16 cellular contexts compared by ENCODE assay signal in the genomic region with DNA sequence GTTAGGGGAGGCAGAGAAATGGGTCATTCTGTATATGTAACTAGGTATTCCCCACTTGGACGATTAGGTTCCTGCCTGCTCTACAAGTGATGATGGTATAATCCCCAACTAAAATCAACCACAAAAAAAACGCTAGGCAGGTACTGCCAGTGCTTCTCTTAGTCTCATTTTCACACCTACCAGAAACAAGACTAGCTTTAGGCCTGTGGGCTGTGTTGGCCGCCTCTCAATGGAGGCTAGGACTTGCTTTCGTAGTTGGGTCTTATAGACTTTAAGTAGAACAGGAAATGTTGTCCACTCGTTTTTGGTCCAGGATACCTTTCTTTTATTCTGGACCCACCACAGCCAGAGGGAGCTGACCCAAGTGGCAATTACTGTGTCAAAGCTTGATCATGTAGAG.
"Had no signal": no experiment of that assay in that cellular context is flagged by ENCODE, and none has a peak within 500 bp of the region (broad histone marks: within the 10 kb centered on the region; RNA-seq: fewer than 3 reads in every experiment).

No MANE protein-coding gene starts in this region.

- H3K4me1 Mint-ChIP-seq: neural progenitor cell had no signal

- ATAC-seq: gastroesophageal sphincter; left colon; pancreas; stimulated activated memory B cell treated with anti-CD40 and anti-IgM and Interleukin-4, amounts not matched to agents 10 μg/mL and 1 μg/mL and 100 μg/mL, for 72 hours; T-helper 17 cell had no signal

- H3K27me3 ChIP-seq: dorsolateral prefrontal cortex, gastroesophageal sphincter, neural progenitor cell, pancreas, sigmoid colon, tibial artery had no signal

- H3K4me1 ChIP-seq: neural progenitor cell, pancreas had no signal

- H3K36me3 Mint-ChIP-seq: neural progenitor cell; stimulated activated memory B cell treated with anti-CD40 and anti-IgM and Interleukin-4, amounts not matched to agents 10 μg/mL and 1 μg/mL and 100 μg/mL, for 72 hours had no signal

- H3K4me2 ChIP-seq: neural progenitor cell had no signal

- FAIRE-seq: pancreas had no signal

- H3K27ac ChIP-seq: dorsolateral prefrontal cortex, gastroesophageal sphincter, neural progenitor cell, pancreas, sigmoid colon, tibial artery had no signal

- H2AFZ ChIP-seq: neural progenitor cell had no signal

- H3K9me3 Mint-ChIP-seq: activated naive CD4-positive, alpha-beta T cell treated with anti-CD3 and anti-CD28 coated beads for 36 hours; activated T-helper 2 cell treated with anti-CD3 and anti-CD28 coated beads, Interferon-gamma antibody, Interleukin-2, Interleukin-4, amounts not matched to agents 10 μg/mL and 5 μg/mL and 100 μg/mL, durations not matched to agents 14 hours and 24 hours and 36 hours; endodermal cell; neural progenitor cell; stimulated activated memory B cell treated with anti-CD40 and anti-IgM and Interleukin-4, amounts not matched to agents 10 μg/mL and 1 μg/mL and 100 μg/mL, for 72 hours had no signal

- H3K36me3 ChIP-seq: gastroesophageal sphincter, neural progenitor cell, pancreas, sigmoid colon, tibial artery had no signal

- H3K4me3 Mint-ChIP-seq: activated naive CD4-positive, alpha-beta T cell treated with anti-CD3 and anti-CD28 coated beads for 36 hours; endodermal cell; neural progenitor cell; stimulated activated memory B cell treated with anti-CD40 and anti-IgM and Interleukin-4, amounts not matched to agents 10 μg/mL and 1 μg/mL and 100 μg/mL, for 72 hours; T-helper 17 cell had no signal

- H3K9ac ChIP-seq: neural progenitor cell had no signal

- H3K27ac Mint-ChIP-seq: activated naive CD4-positive, alpha-beta T cell treated with anti-CD3 and anti-CD28 coated beads for 36 hours; activated T-helper 2 cell treated with anti-CD3 and anti-CD28 coated beads, Interferon-gamma antibody, Interleukin-2, Interleukin-4, amounts not matched to agents 10 μg/mL and 5 μg/mL and 100 μg/mL, durations not matched to agents 14 hours and 24 hours and 36 hours; endodermal cell; neural progenitor cell; stimulated activated memory B cell treated with anti-CD40 and anti-IgM and Interleukin-4, amounts not matched to agents 10 μg/mL and 1 μg/mL and 100 μg/mL, for 72 hours; T-helper 17 cell had no signal

- H3K4me3 ChIP-seq: dorsolateral prefrontal cortex, gastroesophageal sphincter, neural progenitor cell, pancreas, sigmoid colon, tibial artery had no signal

- H3K9me3 ChIP-seq: gastroesophageal sphincter, pancreas, sigmoid colon, tibial artery had no signal

- DNase-seq: activated CD4-positive, alpha-beta T cell treated with anti-CD3 and anti-CD28 coated beads for 4 hours; activated naive CD4-positive, alpha-beta T cell treated with anti-CD3 and anti-CD28 coated beads for 36 hours; dorsolateral prefrontal cortex; endodermal cell; erythroblast; left colon; midbrain; pancreas; sigmoid colon; stimulated activated CD4-positive, alpha-beta T cell treated with anti-CD3 and anti-CD28 coated beads, Interleukin-12 subunit alpha, Interleukin-12 subunit beta, amount 100 ng/mL, for 4 hours; T-helper 17 cell; tibial artery had no signal
